ENCODE assay signal across 11 cellular contexts in genomic region chr17:39224778-39225307, GRCh38. TPM values are rescaled to one million over a fixed set of nuclear protein-coding genes. Genes with fewer than 3 reads are reported as not detected.
DNase-seq lines count a peak whose midpoint lies in the region; TF ChIP-seq lines count a peak whose summit lies in the region.
"Had no signal": no experiment of that assay in that cellular context is flagged by ENCODE, and none has a peak within 500 bp of the region (broad histone marks: within the 10 kb centered on the region; RNA-seq: fewer than 3 reads in every experiment).

No MANE protein-coding gene starts in this region.

- H2BK5ac ChIP-seq in mesenchymal stem cell (ENCODE audit: low read depth, low read length, poor library complexity, severe bottlenecking), result no peak overlapping the region

- H3K9me3 ChIP-seq in breast epithelium, result no peaks in the 10 kb centered on the region
- H3K9me3 ChIP-seq in mesenchymal stem cell (ENCODE audit: control insufficient read depth, low read length), result no peaks in the 10 kb centered on the region
- H3K9me3 ChIP-seq in tibial artery, result no peaks in the 10 kb centered on the region

- DNase-seq in activated T-cell treated with anti-CD3 and anti-CD28 coated beads, Interleukin-2, amount 50 U/mL, for 24 hours, result no peak
- DNase-seq in activated T-cell treated with anti-CD3 and anti-CD28 coated beads, Interleukin-2, amount 50 U/mL, for 48 hours, result no peak
- DNase-seq in breast epithelium (ENCODE audit: low spot score in 2 of 2) (no peak), mesenchymal stem cell (no peak), tibial artery (no peak), foreskin melanocyte (no peak), DMS153 (lab: John Stamatoyannopoulos, UW) (no peak), NCI-H2029 treated with DMSO at 0.1 percent for 48 hours (lab: John Stamatoyannopoulos, UW) (no peak)
- DNase-seq: NCI-H345 had no signal

- no peak overlapping the region for H4K91ac ChIP-seq in mesenchymal stem cell (ENCODE audit: low read length)

- no peak overlapping the region for H4K8ac ChIP-seq in mesenchymal stem cell (ENCODE audit: low read length)

- H3K18ac ChIP-seq in mesenchymal stem cell (ENCODE audit: low read depth in 1 of 2, low read length in 2 of 2), result no peak overlapping the region

- no peaks in the 10 kb centered on the region for H3K36me3 Mint-ChIP-seq in activated T-cell treated with anti-CD3 and anti-CD28 coated beads, Interleukin-2, amount 50 U/mL, for 24 hours (ENCODE audit: low read depth)

- no peak overlapping the region for H3K14ac ChIP-seq in mesenchymal stem cell (ENCODE audit: low read length in 2 of 2)

- H2AFZ ChIP-seq in mesenchymal stem cell (ENCODE audit: low read depth, low read length), result no peak overlapping the region

- TF ChIP-seq CTCF in breast epithelium (IDR thresholded peaks at IDR 0.05), result no peak
- no peak for TF ChIP-seq CTCF in tibial artery (IDR thresholded peaks at IDR 0.05)

- peaks cover 6% of the 10 kb centered on the region in 2 donors for H3K4me1 ChIP-seq in breast epithelium
- peaks cover 16% of the 10 kb centered on the region for H3K4me1 ChIP-seq in mesenchymal stem cell (ENCODE audit: control insufficient read depth, insufficient read depth, low read depth, low read length)
- peaks cover 0 to 71% (median 53%) of the 10 kb centered on the region in 4 donors for H3K4me1 ChIP-seq in tibial artery

- H3K4me1 Mint-ChIP-seq in activated T-cell treated with anti-CD3 and anti-CD28 coated beads, Interleukin-2, amount 50 U/mL, for 24 hours (ENCODE audit: low read depth), result peaks cover 8% of the 10 kb centered on the region

- H2BK12ac ChIP-seq in mesenchymal stem cell (ENCODE audit: low read length in 2 of 2), result no peak overlapping the region

- no peak overlapping the region for H3K4ac ChIP-seq in mesenchymal stem cell (ENCODE audit: low read depth in 1 of 2, low read length in 2 of 2)

- H2BK120ac ChIP-seq in mesenchymal stem cell (ENCODE audit: low read depth, low read length), result no peak overlapping the region

- H3K9me3 Mint-ChIP-seq in activated T-cell treated with anti-CD3 and anti-CD28 coated beads, Interleukin-2, amount 50 U/mL, for 24 hours, result no peaks in the 10 kb centered on the region

- H2BK15ac ChIP-seq in mesenchymal stem cell (ENCODE audit: low read depth, poor library complexity, severe bottlenecking), result no peak overlapping the region

- intact Hi-C loops in breast epithelium (cut with DNase I; ENCODE audit: low total_unique reads) (no loop called here), tibial artery (cut with DNase I; ENCODE audit: low total_unique reads) (no loop called here)

- peaks cover 55% of the 10 kb centered on the region for H3K27me3 Mint-ChIP-seq in activated T-cell treated with anti-CD3 and anti-CD28 coated beads, Interleukin-2, amount 50 U/mL, for 24 hours

- no peak overlapping the region for H3K27ac Mint-ChIP-seq in activated T-cell treated with anti-CD3 and anti-CD28 coated beads, Interleukin-2, amount 50 U/mL, for 24 hours

- no peaks in the 10 kb centered on the region for H3K79me1 ChIP-seq in mesenchymal stem cell (replicated peaks; ENCODE audit: low read length, poor library complexity, severe bottlenecking)

- H3K9ac ChIP-seq in mesenchymal stem cell (ENCODE audit: low read length), result no peak overlapping the region

- H3K27me3 ChIP-seq in breast epithelium (peaks cover 4 to 7% of the 10 kb centered on the region in 2 donors), mesenchymal stem cell (ENCODE audit: control insufficient read depth in 1 of 2, insufficient read depth in 1 of 2, low read length in 2 of 2) (peaks cover 40 to 60% of the 10 kb centered on the region in 2 experiments), tibial artery (no peaks in the 10 kb centered on the region)

- no peak for TF ChIP-seq POLR2A in breast epithelium (IDR thresholded peaks at IDR 0.05)

- H3K4me3 ChIP-seq in breast epithelium (peak overlapping the region; percentile 41 to 87 (median 75)), mesenchymal stem cell (ENCODE audit: insufficient read depth in 1 of 2, low read depth in 1 of 2, low read length in 2 of 2) (peak overlapping the region in 1 of 2 experiments; percentile 62), tibial artery (peak overlapping the region; percentile 64 to 74)

- H3K36me3 ChIP-seq in breast epithelium (no peaks in the 10 kb centered on the region), mesenchymal stem cell (ENCODE audit: control insufficient read depth in 1 of 2, insufficient read depth in 2 of 2, low read depth in 1 of 2, low read length in 2 of 2) (no peaks in the 10 kb centered on the region), tibial artery (peaks cover 0 to 7% (median 0%) of the 10 kb centered on the region in 3 donors)

- H3K23ac ChIP-seq in mesenchymal stem cell (ENCODE audit: low read length in 2 of 2), result no peak overlapping the region

- no peak overlapping the region for H2AK5ac ChIP-seq in mesenchymal stem cell (ENCODE audit: low read length, severe bottlenecking)

- H3K27ac ChIP-seq in breast epithelium (peak overlapping the region; percentile 83 to 87), mesenchymal stem cell (ENCODE audit: low read length, poor library complexity, severe bottlenecking) (no peak overlapping the region), tibial artery (peak overlapping the region; percentile 93 to 94)
- H3K27ac ChIP-seq: C4-2B had no signal

- peak overlapping the region; percentile 62 for H3K4me3 Mint-ChIP-seq in activated T-cell treated with anti-CD3 and anti-CD28 coated beads, Interleukin-2, amount 50 U/mL, for 24 hours

- H3K4me2 ChIP-seq in mesenchymal stem cell (ENCODE audit: low read length, poor library complexity, severe bottlenecking), result peak overlapping the region; percentile 38

- WGBS in mesenchymal stem cell, result 4% methylated on average over 68 of the region's 68 CpGs

RNA-seq across cellular contexts. Expression of gene STAC2, which starts 0.9 kb away (rescaled TPM):
- total RNA-seq in breast epithelium, result 100 to 1,000 TPM in 1 of 3 donors, 10 to 100 TPM in 1, not detected in 1; 26.5 to 121 TPM
- 0.01 TPM for polyA plus RNA-seq in mesenchymal stem cell (2013, experiment 1 of 2)
- polyA plus RNA-seq in mesenchymal stem cell (2013, experiment 2 of 2), result 0.01 TPM
- total RNA-seq: fibroblast of villous mesenchyme had no signal

RNA-seq across cellular contexts. Expression of gene RPL19, which starts 24.8 kb away (rescaled TPM):
- 1,000 to 10,000 TPM; 2,817 to 3,666 (median 3,432) TPM for total RNA-seq in breast epithelium
- 2,372 TPM for polyA plus RNA-seq in mesenchymal stem cell (2013, experiment 1 of 2)
- 2,320 TPM for polyA plus RNA-seq in mesenchymal stem cell (2013, experiment 2 of 2)

RNA-seq across cellular contexts. Expression of gene CACNB1, which starts 27.4 kb away (rescaled TPM):
- total RNA-seq in breast epithelium, result 10 to 100 TPM; 12.8 to 21.2 (median 13.9) TPM
- 7.0 TPM for polyA plus RNA-seq in mesenchymal stem cell (2013, experiment 1 of 2)
- polyA plus RNA-seq in mesenchymal stem cell (2013, experiment 2 of 2), result 6.3 TPM

RNA-seq across cellular contexts. Expression of gene ARL5C, which starts 58.9 kb away (rescaled TPM):
- not detected for total RNA-seq in breast epithelium
- not detected for polyA plus RNA-seq in mesenchymal stem cell (2013, experiment 1 of 2)
- not detected for polyA plus RNA-seq in mesenchymal stem cell (2013, experiment 2 of 2)
- total RNA-seq: fibroblast of villous mesenchyme had no signal
